In genomic region chr14:67815573-67816235, GRCh38 we compare ENCODE assay signal across 8 cellular contexts.
DNase-seq lines count a peak whose midpoint lies in the region; ATAC-seq and TF ChIP-seq lines count a peak whose summit lies in the region.

No MANE protein-coding gene starts in this region.

- H3K36me3 ChIP-seq in GM06990 (ENCODE audit: control insufficient read depth, insufficient read depth, low read length), result peaks cover 3% of the 10 kb centered on the region
- H3K36me3 ChIP-seq in mucosa of stomach (ENCODE audit: control insufficient read depth, insufficient read depth, low read length), result no peaks in the 10 kb centered on the region

- peak overlapping the region; percentile 92 for H3K9ac ChIP-seq in mucosa of stomach (ENCODE audit: low read length)

- H3K4me3 ChIP-seq in GM06990 (replicated peaks; ENCODE audit: low read depth, low read length) (peak overlapping the region; percentile 89), coronary artery (peak overlapping the region; percentile 85), mucosa of stomach (ENCODE audit: low read length) (peak overlapping the region; percentile 83)

- TF ChIP-seq CTCF in GM06990 (IDR thresholded peaks at IDR 0.05; ENCODE audit: insufficient read depth, low read length, poor library complexity, severe bottlenecking), result no peak
- no peak for TF ChIP-seq CTCF in coronary artery (IDR thresholded peaks at IDR 0.05)
- TF ChIP-seq CTCF in GM13976 (IDR thresholded peaks at IDR 0.05; ENCODE audit: borderline replicate concordance, control extremely low read depth, extremely low read depth, insufficient read depth, missing control alignments), result no peak

- in situ Hi-C loops in GM13976 (cut with MboI; ENCODE audit: low sequenced_read_pairs, unreplicated experiment), result no loop called here

- no peak for ATAC-seq in GM21360 (IDR thresholded peaks at IDR 0.05; ENCODE audit: unreplicated experiment)
- ATAC-seq in GM18868 (IDR thresholded peaks at IDR 0.05; ENCODE audit: unreplicated experiment), result no peak

- H3K4me1 ChIP-seq in mucosa of stomach (ENCODE audit: control insufficient read depth, insufficient read depth, low read length), result peaks cover 8% of the 10 kb centered on the region

- no peak for DNase-seq in GM06990 (ENCODE audit: extremely low read depth, insufficient read length)
- DNase-seq in NCI-H748 treated with DMSO at 0.1 percent for 48 hours (lab: John Stamatoyannopoulos, UW), result peak; percentile 31
- no peak for DNase-seq in coronary artery (ENCODE audit: low spot score)
- no peak for DNase-seq in GM13976 (ENCODE audit: low spot score)
- DNase-seq in NCI-H1092 (lab: John Stamatoyannopoulos, UW), result no peak

- no peaks in the 10 kb centered on the region for H3K9me3 ChIP-seq in mucosa of stomach (ENCODE audit: control insufficient read depth, low read length)

- H3K27ac ChIP-seq in coronary artery, result peak overlapping the region in 1 of 2 donors; percentile 50

- no peaks in the 10 kb centered on the region for H3K27me3 ChIP-seq in GM06990 (replicated peaks; ENCODE audit: control insufficient read depth, insufficient read depth, low read length)
- H3K27me3 ChIP-seq in mucosa of stomach (ENCODE audit: control insufficient read depth, insufficient read depth, low read length), result no peaks in the 10 kb centered on the region
